In the genomic region with DNA sequence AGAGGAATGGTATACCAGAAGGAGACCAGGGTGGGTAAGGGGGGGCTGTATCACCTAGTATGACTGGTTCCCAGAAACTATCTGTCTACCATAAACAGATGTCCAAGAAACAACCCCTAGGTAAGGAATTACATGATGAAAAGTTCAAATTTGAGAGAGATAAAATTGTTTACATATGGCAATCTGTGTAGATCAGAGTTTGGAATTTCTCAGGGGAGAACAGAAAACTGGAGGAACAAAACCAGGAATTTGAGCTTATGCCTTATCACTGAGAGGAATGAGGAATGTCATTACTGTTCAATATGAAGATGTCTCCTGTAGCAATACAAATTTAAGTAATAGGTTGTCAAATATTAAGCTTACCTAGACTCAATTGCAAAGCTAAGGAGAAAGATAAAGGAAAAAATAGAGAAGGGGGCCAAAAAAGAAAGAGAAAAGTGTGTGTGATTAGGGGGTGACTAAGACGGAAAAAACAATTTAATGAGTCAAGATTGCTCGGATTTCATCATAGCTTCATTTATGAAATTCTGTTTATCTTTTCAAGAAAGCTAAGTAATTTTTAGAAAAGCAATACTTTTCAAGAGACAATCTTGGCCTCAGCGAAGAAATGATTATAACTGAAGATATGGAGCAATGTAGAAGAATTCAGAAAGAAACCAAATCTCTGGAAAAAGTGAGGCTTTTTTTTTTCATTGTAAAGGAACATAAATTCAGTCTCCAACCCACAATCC, we compare ENCODE assay signal across 1 cellular context.
TF ChIP-seq lines count a peak whose summit lies in the region.

No MANE protein-coding gene starts in this region.

TF ChIP-seq in K562, 482 proteins besides CTCF, POLR2A, EP300 and RAD21 (continued from another document):
- no peak for TF ChIP-seq ARID3A (IDR thresholded peaks at IDR 0.05; ENCODE audit: borderline replicate concordance, low read depth, low read length)
- TF ChIP-seq PCBP2 (IDR thresholded peaks at IDR 0.05; ENCODE audit: low read depth, low read length, poor library complexity, severe bottlenecking) = no peak
- TF ChIP-seq CBX2 (IDR thresholded peaks at IDR 0.05; ENCODE audit: insufficient read depth, low read length, poor library complexity, severe bottlenecking) = no peak
- peak; percentile 51 for TF ChIP-seq FOSL1 (tag; conservative IDR thresholded peaks at IDR 0.05)
- no peak for TF ChIP-seq POLR2AphosphoS2 (IDR thresholded peaks at IDR 0.05; ENCODE audit: low read length)
- TF ChIP-seq CEBPG (CRISPR knock-in tag; IDR thresholded peaks at IDR 0.05) = no peak
- TF ChIP-seq CEBPG (tag; conservative IDR thresholded peaks at IDR 0.05 in 1 of 2, IDR thresholded peaks at IDR 0.05 in 1 of 2) = peak; percentile 60 to 85; a peak in 3 of 4 replicates
- no peak for TF ChIP-seq DEAF1 (CRISPR knock-in tag; IDR thresholded peaks at IDR 0.05)
- TF ChIP-seq, protein P1, sequence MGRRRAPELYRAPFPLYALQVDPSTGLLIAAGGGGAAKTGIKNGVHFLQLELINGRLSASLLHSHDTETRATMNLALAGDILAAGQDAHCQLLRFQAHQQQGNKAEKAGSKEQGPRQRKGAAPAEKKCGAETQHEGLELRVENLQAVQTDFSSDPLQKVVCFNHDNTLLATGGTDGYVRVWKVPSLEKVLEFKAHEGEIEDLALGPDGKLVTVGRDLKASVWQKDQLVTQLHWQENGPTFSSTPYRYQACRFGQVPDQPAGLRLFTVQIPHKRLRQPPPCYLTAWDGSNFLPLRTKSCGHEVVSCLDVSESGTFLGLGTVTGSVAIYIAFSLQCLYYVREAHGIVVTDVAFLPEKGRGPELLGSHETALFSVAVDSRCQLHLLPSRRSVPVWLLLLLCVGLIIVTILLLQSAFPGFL (CRISPR knock-in tag; IDR thresholded peaks at IDR 0.05) = no peak
- TF ChIP-seq E2F4 (CRISPR knock-in tag; IDR thresholded peaks at IDR 0.05; ENCODE audit: low read depth) = no peak
